21 cellular contexts compared by ENCODE assay signal in genomic region chr13:99263386-99263785, GRCh38. TPM values are rescaled to one million over a fixed set of nuclear protein-coding genes. Genes with fewer than 3 reads are reported as not detected.
DNase-seq lines count a peak whose midpoint lies in the region; ATAC-seq and TF ChIP-seq lines count a peak whose summit lies in the region.
"Had no signal": no experiment of that assay in that cellular context is flagged by ENCODE, and none has a peak within 500 bp of the region (broad histone marks: within the 10 kb centered on the region; RNA-seq: fewer than 3 reads in every experiment).

No MANE protein-coding gene starts in this region.

- no peaks in the 10 kb centered on the region for H3K9me2 ChIP-seq in DOHH2 (replicated peaks; ENCODE audit: control insufficient read depth, low read length)

- POLR2A ChIA-PET in CD4-positive, alpha-beta T cell (lab: Charles Lee) = interaction anchor here (0.9 to 3.1 kb wide), 9 partner anchors 19 to 87 kb away, joined by 3 to 45 read pairs (median 5); partner anchors contain the start of gene UBAC2

- no peak overlapping the region for H3K4me3 ChIP-seq in DOHH2 (ENCODE audit: low read length)

- H3K79me2 ChIP-seq in DOHH2 (ENCODE audit: control insufficient read depth, low read length) = peaks cover 8% of the 10 kb centered on the region

- H4K20me1 ChIP-seq in DOHH2 (ENCODE audit: control insufficient read depth, insufficient read depth, low read depth, low read length) = peaks cover 7% of the 10 kb centered on the region; the same call in 1 of the 2 replicates

- no peak for ATAC-seq in CD4-positive, alpha-beta T cell (ENCODE audit: poor library complexity)
- no peak for ATAC-seq in natural killer cell treated with Interleukin-12 subunit alpha and Interleukin-12 subunit beta and Interleukin-15 and Interleukin-18, amount 100 ng/mL, for 72 hours
- ATAC-seq: SK-N-SH treated with all-trans-retinoic acid at 6 μM for 48 hours had no signal

- H3K27me3 ChIP-seq in CD4-positive, alpha-beta T cell (ENCODE audit: control insufficient read depth, insufficient read depth, low read length) = no peaks in the 10 kb centered on the region
- H3K27me3 ChIP-seq in DOHH2 (ENCODE audit: control insufficient read depth, low read length) = no peaks in the 10 kb centered on the region

- TF ChIP-seq CTCF in CD4-positive, alpha-beta T cell (IDR thresholded peaks at IDR 0.05) = no peak
- TF ChIP-seq CTCF in DOHH2 (IDR thresholded peaks at IDR 0.05; ENCODE audit: low read depth, low read length, poor library complexity, severe bottlenecking) = no peak

- H3K36me3 Mint-ChIP-seq in CD4-positive, alpha-beta T cell (ENCODE audit: low read depth) = peaks cover 26% of the 10 kb centered on the region
- peaks cover 25% of the 10 kb centered on the region for H3K36me3 Mint-ChIP-seq in activated T-helper 1 cell treated with anti-CD3 and anti-CD28 coated beads, Interleukin-12 subunit alpha, Interleukin-12 subunit beta, Interleukin-2, Interleukin-4 antibody, amounts not matched to agents 30 ng/mL and 10 ng/mL and 1 ng/mL, durations not matched to agents 14 hours and 24 hours and 36 hours (ENCODE audit: low read depth)
- peaks cover 5% of the 10 kb centered on the region for H3K36me3 Mint-ChIP-seq in natural killer cell treated with Interleukin-12 subunit alpha and Interleukin-12 subunit beta and Interleukin-15 and Interleukin-18, amount 100 ng/mL, for 72 hours
- H3K36me3 Mint-ChIP-seq in activated T-helper 2 cell treated with anti-CD3 and anti-CD28 coated beads, Interferon-gamma antibody, Interleukin-2, Interleukin-4, amounts not matched to agents 10 μg/mL and 5 μg/mL and 100 μg/mL, durations not matched to agents 14 hours and 24 hours and 36 hours (ENCODE audit: low read depth) = peaks cover 49% of the 10 kb centered on the region

- intact Hi-C loops in CD4-positive, alpha-beta T cell (cut with DNase I, micrococcal nuclease) = loop anchor here in 1 of 2 experiments (10.0 kb wide), 1 partner anchor 341 kb away; the partner anchor contains the start of gene CLYBL
- intact Hi-C loops in activated T-helper 1 cell treated with anti-CD3 and anti-CD28 coated beads, Interleukin-12 subunit alpha, Interleukin-12 subunit beta, Interleukin-2, Interleukin-4 antibody, amounts not matched to agents 30 ng/mL and 10 ng/mL and 1 ng/mL, durations not matched to agents 14 hours and 24 hours and 36 hours (cut with micrococcal nuclease) = no loop called here
- intact Hi-C loops in activated T-helper 2 cell treated with anti-CD3 and anti-CD28 coated beads, Interferon-gamma antibody, Interleukin-2, Interleukin-4, amounts not matched to agents 10 μg/mL and 5 μg/mL and 100 μg/mL, durations not matched to agents 14 hours and 24 hours and 36 hours (cut with micrococcal nuclease) = loop anchor here (5.0 kb wide), 1 partner anchor 396 kb away; no protein-coding TSS in a partner anchor

- H3K27ac ChIP-seq in CD4-positive, alpha-beta T cell (ENCODE audit: low read depth, low read length) = no peak overlapping the region
- H3K27ac ChIP-seq in DOHH2 (ENCODE audit: low read depth, low read length) = no peak overlapping the region

- H3K4me2 ChIP-seq in DOHH2 (ENCODE audit: low read length) = 0 out of 2 replicates have a peak overlapping the region, but pooled peaks have one; percentile 27

- DNase-seq in CD4-positive, alpha-beta T cell = no peak
- DNase-seq in activated T-helper 1 cell treated with anti-CD3 and anti-CD28 coated beads, Interleukin-12 subunit alpha, Interleukin-12 subunit beta, Interleukin-2, Interleukin-4 antibody, amounts not matched to agents 30 ng/mL and 10 ng/mL and 1 ng/mL, durations not matched to agents 14 hours and 24 hours and 36 hours (ENCODE audit: low spot score) = no peak
- no peak for DNase-seq in natural killer cell treated with Interleukin-12 subunit alpha and Interleukin-12 subunit beta and Interleukin-15 and Interleukin-18, amount 100 ng/mL, for 72 hours (ENCODE audit: low spot score)
- DNase-seq in NCI-H1436 (lab: John Stamatoyannopoulos, UW) (no peak), DMS153 treated with DMSO at 0.1 percent for 48 hours (lab: John Stamatoyannopoulos, UW; ENCODE audit: unreplicated experiment) (no peak), AG20443 (ENCODE audit: low spot score) (no peak)
- DNase-seq in activated T-helper 2 cell treated with anti-CD3 and anti-CD28 coated beads, Interferon-gamma antibody, Interleukin-2, Interleukin-4, amounts not matched to agents 10 μg/mL and 5 μg/mL and 100 μg/mL, durations not matched to agents 14 hours and 24 hours and 36 hours (ENCODE audit: low spot score) = no peak
- DNase-seq: activated CD4-positive, CD25-positive, alpha-beta regulatory T cell; activated gamma-delta T cell treated with Interleukin-2 at 50 U/mL for 16 hours; glutamatergic neuron; NCI-H1694 treated with DMSO at 0.1 percent for 48 hours; NCI-H748 treated with DMSO at 0.1 percent for 48 hours; right cardiac atrium had no signal

- no peaks in the 10 kb centered on the region for H3K9me3 ChIP-seq in CD4-positive, alpha-beta T cell (ENCODE audit: control insufficient read depth, low read length)
- no peaks in the 10 kb centered on the region for H3K9me3 ChIP-seq in DOHH2 (ENCODE audit: control insufficient read depth, insufficient read depth, low read length)

- H3K27me3 Mint-ChIP-seq in CD4-positive, alpha-beta T cell = no peaks in the 10 kb centered on the region
- H3K27me3 Mint-ChIP-seq in activated T-helper 1 cell treated with anti-CD3 and anti-CD28 coated beads, Interleukin-12 subunit alpha, Interleukin-12 subunit beta, Interleukin-2, Interleukin-4 antibody, amounts not matched to agents 30 ng/mL and 10 ng/mL and 1 ng/mL, durations not matched to agents 14 hours and 24 hours and 36 hours (ENCODE audit: insufficient read depth) = no peaks in the 10 kb centered on the region
- H3K27me3 Mint-ChIP-seq in natural killer cell treated with Interleukin-12 subunit alpha and Interleukin-12 subunit beta and Interleukin-15 and Interleukin-18, amount 100 ng/mL, for 72 hours = no peaks in the 10 kb centered on the region
- H3K27me3 Mint-ChIP-seq in activated T-helper 2 cell treated with anti-CD3 and anti-CD28 coated beads, Interferon-gamma antibody, Interleukin-2, Interleukin-4, amounts not matched to agents 10 μg/mL and 5 μg/mL and 100 μg/mL, durations not matched to agents 14 hours and 24 hours and 36 hours (ENCODE audit: low read depth) = no peaks in the 10 kb centered on the region
- H3K27me3 Mint-ChIP-seq: dendritic cell treated with granulocyte-macrophage colony-stimulating factor and Interleukin-4, amounts not matched to agents 40 ng/mL and 50 ng/mL, for 4 days; type B pancreatic cell had no signal

- H3K4me3 Mint-ChIP-seq in CD4-positive, alpha-beta T cell = peak overlapping the region; percentile 34
- no peak overlapping the region for H3K4me3 Mint-ChIP-seq in activated T-helper 1 cell treated with anti-CD3 and anti-CD28 coated beads, Interleukin-12 subunit alpha, Interleukin-12 subunit beta, Interleukin-2, Interleukin-4 antibody, amounts not matched to agents 30 ng/mL and 10 ng/mL and 1 ng/mL, durations not matched to agents 14 hours and 24 hours and 36 hours
- no peak overlapping the region for H3K4me3 Mint-ChIP-seq in natural killer cell treated with Interleukin-12 subunit alpha and Interleukin-12 subunit beta and Interleukin-15 and Interleukin-18, amount 100 ng/mL, for 72 hours
- no peak overlapping the region for H3K4me3 Mint-ChIP-seq in activated T-helper 2 cell treated with anti-CD3 and anti-CD28 coated beads, Interferon-gamma antibody, Interleukin-2, Interleukin-4, amounts not matched to agents 10 μg/mL and 5 μg/mL and 100 μg/mL, durations not matched to agents 14 hours and 24 hours and 36 hours (ENCODE audit: low read depth)
- H3K4me3 Mint-ChIP-seq: dendritic cell treated with granulocyte-macrophage colony-stimulating factor and Interleukin-4, amounts not matched to agents 40 ng/mL and 50 ng/mL, for 4 days; type B pancreatic cell had no signal

- peaks cover 15% of the 10 kb centered on the region for H3F3A ChIP-seq in DOHH2 (ENCODE audit: control insufficient read depth, insufficient read depth)

- H3K9me3 Mint-ChIP-seq in CD4-positive, alpha-beta T cell = no peaks in the 10 kb centered on the region
- H3K9me3 Mint-ChIP-seq in activated T-helper 1 cell treated with anti-CD3 and anti-CD28 coated beads, Interleukin-12 subunit alpha, Interleukin-12 subunit beta, Interleukin-2, Interleukin-4 antibody, amounts not matched to agents 30 ng/mL and 10 ng/mL and 1 ng/mL, durations not matched to agents 14 hours and 24 hours and 36 hours = no peaks in the 10 kb centered on the region
- no peaks in the 10 kb centered on the region for H3K9me3 Mint-ChIP-seq in natural killer cell treated with Interleukin-12 subunit alpha and Interleukin-12 subunit beta and Interleukin-15 and Interleukin-18, amount 100 ng/mL, for 72 hours
- no peaks in the 10 kb centered on the region for H3K9me3 Mint-ChIP-seq in activated T-helper 2 cell treated with anti-CD3 and anti-CD28 coated beads, Interferon-gamma antibody, Interleukin-2, Interleukin-4, amounts not matched to agents 10 μg/mL and 5 μg/mL and 100 μg/mL, durations not matched to agents 14 hours and 24 hours and 36 hours
- H3K9me3 Mint-ChIP-seq: dendritic cell treated with granulocyte-macrophage colony-stimulating factor and Interleukin-4, amounts not matched to agents 40 ng/mL and 50 ng/mL, for 4 days; type B pancreatic cell had no signal

- H3K36me3 ChIP-seq in DOHH2 (ENCODE audit: control insufficient read depth, low read length) = peaks cover 25% of the 10 kb centered on the region

- H3K4me1 Mint-ChIP-seq in CD4-positive, alpha-beta T cell (ENCODE audit: low read depth) = peaks cover 79% of the 10 kb centered on the region
- peaks cover 57% of the 10 kb centered on the region for H3K4me1 Mint-ChIP-seq in activated T-helper 1 cell treated with anti-CD3 and anti-CD28 coated beads, Interleukin-12 subunit alpha, Interleukin-12 subunit beta, Interleukin-2, Interleukin-4 antibody, amounts not matched to agents 30 ng/mL and 10 ng/mL and 1 ng/mL, durations not matched to agents 14 hours and 24 hours and 36 hours (ENCODE audit: low read depth)
- H3K4me1 Mint-ChIP-seq in natural killer cell treated with Interleukin-12 subunit alpha and Interleukin-12 subunit beta and Interleukin-15 and Interleukin-18, amount 100 ng/mL, for 72 hours (ENCODE audit: low read depth in 2 of 2) = peaks cover 39 to 62% of the 10 kb centered on the region in 2 donors
- H3K4me1 Mint-ChIP-seq in activated T-helper 2 cell treated with anti-CD3 and anti-CD28 coated beads, Interferon-gamma antibody, Interleukin-2, Interleukin-4, amounts not matched to agents 10 μg/mL and 5 μg/mL and 100 μg/mL, durations not matched to agents 14 hours and 24 hours and 36 hours (ENCODE audit: low read depth) = peaks cover 59% of the 10 kb centered on the region

- peaks cover 66% of the 10 kb centered on the region for H3K4me1 ChIP-seq in DOHH2 (ENCODE audit: control insufficient read depth, low read length)

- peak overlapping the region; percentile 81 for H3K27ac Mint-ChIP-seq in CD4-positive, alpha-beta T cell
- peak overlapping the region; percentile 8 for H3K27ac Mint-ChIP-seq in activated T-helper 1 cell treated with anti-CD3 and anti-CD28 coated beads, Interleukin-12 subunit alpha, Interleukin-12 subunit beta, Interleukin-2, Interleukin-4 antibody, amounts not matched to agents 30 ng/mL and 10 ng/mL and 1 ng/mL, durations not matched to agents 14 hours and 24 hours and 36 hours
- H3K27ac Mint-ChIP-seq in natural killer cell treated with Interleukin-12 subunit alpha and Interleukin-12 subunit beta and Interleukin-15 and Interleukin-18, amount 100 ng/mL, for 72 hours = peak overlapping the region; percentile 49 to 50
- H3K27ac Mint-ChIP-seq in activated T-helper 2 cell treated with anti-CD3 and anti-CD28 coated beads, Interferon-gamma antibody, Interleukin-2, Interleukin-4, amounts not matched to agents 10 μg/mL and 5 μg/mL and 100 μg/mL, durations not matched to agents 14 hours and 24 hours and 36 hours = no peak overlapping the region
- H3K27ac Mint-ChIP-seq: dendritic cell treated with granulocyte-macrophage colony-stimulating factor and Interleukin-4, amounts not matched to agents 40 ng/mL and 50 ng/mL, for 4 days; type B pancreatic cell had no signal

- CTCF ChIA-PET in CD4-positive, alpha-beta T cell (lab: Charles Lee) = interaction anchor here (0.7 to 10.2 kb wide), 4 partner anchors 62 to 174 kb away, joined by 3 to 150 read pairs (median 18); partner anchors contain the start of gene UBAC2

RNA-seq across cellular contexts. Expression of gene GPR18, which starts 5.2 kb away (rescaled TPM):
- total RNA-seq in CD4-positive, alpha-beta T cell = 10 to 100 TPM; 42.9 to 45.1 TPM
- 12.0 and 15.9 TPM in 2 replicates for total RNA-seq in activated T-helper 1 cell treated with anti-CD3 and anti-CD28 coated beads, Interleukin-12 subunit alpha, Interleukin-12 subunit beta, Interleukin-2, Interleukin-4 antibody, amounts not matched to agents 30 ng/mL and 10 ng/mL and 1 ng/mL, durations not matched to agents 14 hours and 24 hours and 36 hours
- total RNA-seq in natural killer cell treated with Interleukin-12 subunit alpha and Interleukin-12 subunit beta and Interleukin-15 and Interleukin-18, amount 100 ng/mL, for 72 hours = 10 to 100 TPM; 13.0 to 20.6 TPM
- total RNA-seq in activated T-helper 2 cell treated with anti-CD3 and anti-CD28 coated beads, Interferon-gamma antibody, Interleukin-2, Interleukin-4, amounts not matched to agents 10 μg/mL and 5 μg/mL and 100 μg/mL, durations not matched to agents 14 hours and 24 hours and 36 hours = 7.4 and 8.4 TPM in 2 replicates
- total RNA-seq: G401, H4, lung microvascular endothelial cell, osteocyte had no signal

RNA-seq across cellular contexts. Expression of gene GPR183, which starts 43.8 kb away (rescaled TPM):
- total RNA-seq in CD4-positive, alpha-beta T cell = 100 to 1,000 TPM; 330 to 337 TPM
- 22.6 and 23.6 TPM in 2 replicates for total RNA-seq in activated T-helper 1 cell treated with anti-CD3 and anti-CD28 coated beads, Interleukin-12 subunit alpha, Interleukin-12 subunit beta, Interleukin-2, Interleukin-4 antibody, amounts not matched to agents 30 ng/mL and 10 ng/mL and 1 ng/mL, durations not matched to agents 14 hours and 24 hours and 36 hours
- total RNA-seq in natural killer cell treated with Interleukin-12 subunit alpha and Interleukin-12 subunit beta and Interleukin-15 and Interleukin-18, amount 100 ng/mL, for 72 hours = 10 to 100 TPM in 1 of 2 donors, 1 to 10 TPM in 1; 5.4 to 10.2 TPM
- total RNA-seq in activated T-helper 2 cell treated with anti-CD3 and anti-CD28 coated beads, Interferon-gamma antibody, Interleukin-2, Interleukin-4, amounts not matched to agents 10 μg/mL and 5 μg/mL and 100 μg/mL, durations not matched to agents 14 hours and 24 hours and 36 hours = 143 and 147 TPM in 2 replicates
- total RNA-seq: G401 had no signal
